In the genomic region with DNA sequence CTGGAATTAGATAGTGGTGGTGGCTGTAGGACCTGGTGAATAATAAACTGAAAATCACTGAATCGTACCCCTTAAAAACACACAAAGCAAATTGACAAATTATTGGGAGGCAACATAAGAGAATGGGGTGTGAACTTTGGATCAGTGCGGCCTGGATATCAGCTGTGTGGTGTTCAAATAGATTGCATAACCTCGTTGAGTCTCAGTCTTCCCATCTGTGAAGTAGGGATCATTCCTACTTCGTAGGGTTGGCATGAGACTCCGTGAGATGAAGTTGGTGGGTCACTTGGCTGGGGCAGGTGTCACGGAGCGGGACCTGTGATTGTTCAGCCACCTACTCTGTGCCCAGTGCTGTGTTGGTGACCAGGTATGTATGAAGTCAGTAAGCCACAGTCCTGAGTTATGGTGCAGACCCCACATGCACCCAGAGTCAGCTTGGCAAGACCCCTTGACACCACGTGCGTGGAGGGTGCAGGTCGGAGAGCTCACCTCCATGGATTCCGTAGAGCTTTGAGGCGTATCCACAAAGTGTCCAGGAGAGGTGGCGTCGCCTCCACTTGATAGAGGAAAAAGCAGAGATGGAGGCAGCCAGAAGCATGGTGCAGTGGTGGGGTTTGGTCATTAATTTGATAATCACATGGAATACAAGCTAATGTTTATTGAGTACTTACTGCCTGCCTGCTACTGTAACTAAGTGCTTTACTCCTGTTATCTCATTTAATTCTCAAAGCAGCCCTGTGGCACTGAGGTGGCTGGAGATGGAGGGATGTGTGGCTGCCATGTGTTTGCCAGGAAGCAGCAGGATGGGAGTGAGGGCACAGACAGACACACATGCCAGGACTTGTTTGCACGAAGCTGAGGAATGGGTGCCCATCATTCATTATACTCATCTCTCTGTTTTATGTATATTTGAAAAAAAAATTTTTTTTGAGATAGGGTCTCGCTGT, we compare ENCODE assay signal across 23 cellular contexts. TPM values are rescaled to one million over a fixed set of nuclear protein-coding genes. Genes with fewer than 3 reads are reported as not detected.
DNase-seq lines count a peak whose midpoint lies in the region; ATAC-seq and TF ChIP-seq lines count a peak whose summit lies in the region.
"Had no signal": no experiment of that assay in that cellular context is flagged by ENCODE, and none has a peak within 500 bp of the region (broad histone marks: within the 10 kb centered on the region; RNA-seq: fewer than 3 reads in every experiment).

No MANE protein-coding gene starts in this region.

- H3K27me3 ChIP-seq in Caco-2 (replicated peaks; ENCODE audit: control insufficient read depth, insufficient read depth, low read length) (no peaks in the 10 kb centered on the region), spleen (replicated peaks in 1 of 7) (no peaks in the 10 kb centered on the region), H9 (ENCODE audit: insufficient read depth, low read length) (no peaks in the 10 kb centered on the region; the same call in 1 of the 2 replicates)
- H3K27me3 ChIP-seq: heart left ventricle, ovary, SJSA1, tibial nerve had no signal

- WGBS in spleen, 5 donors: 90 to 95% (median 94%) methylated on average over 16 of the region's 16 CpGs
- no CpG with 5 or more reads among the region's 16 CpGs for WGBS in H9 (ENCODE audit: extremely low coverage, insufficient read length, low lambda C conversion rate)

- peak overlapping the region; percentile 53 for H3K27ac Mint-ChIP-seq in Caco-2 (ENCODE audit: unreplicated experiment)
- no peak overlapping the region for H3K27ac Mint-ChIP-seq in H9
- H3K27ac Mint-ChIP-seq: activated T-cell treated with anti-CD3 and anti-CD28 coated beads, Interleukin-2, amount 50 U/mL, for 72 hours had no signal

- H3K4me3 ChIP-seq in Caco-2 (ENCODE audit: low read depth, low read length) (no peak overlapping the region), epithelial cell of esophagus (ENCODE audit: low read length) (no peak overlapping the region), spleen (no peak overlapping the region)
- H3K4me3 ChIP-seq: heart left ventricle, ovary, SJSA1, tibial nerve had no signal

- H3K27ac ChIP-seq in spleen (no peak overlapping the region), H9 (ENCODE audit: insufficient read length, low read depth, low read length) (no peak overlapping the region)
- H3K27ac ChIP-seq: heart left ventricle, KMS-11, ovary, SJSA1, tibial nerve had no signal

- H3K4me3 Mint-ChIP-seq in Caco-2 (ENCODE audit: unreplicated experiment) (no peak overlapping the region), H9 (no peak overlapping the region)
- H3K4me3 Mint-ChIP-seq: activated T-cell treated with anti-CD3 and anti-CD28 coated beads, Interleukin-2, amount 50 U/mL, for 72 hours had no signal

- POLR2A ChIA-PET in Caco-2 (lab: Charles Lee): no interaction called here

- H3K27me3 Mint-ChIP-seq in Caco-2 (ENCODE audit: insufficient read depth, unreplicated experiment) (no peaks in the 10 kb centered on the region), H9 (ENCODE audit: low read depth) (no peaks in the 10 kb centered on the region)

- no peak overlapping the region for H2AK5ac ChIP-seq in H9 (ENCODE audit: insufficient read length, low read length)

- no peaks in the 10 kb centered on the region for H3K9me3 Mint-ChIP-seq in Caco-2 (ENCODE audit: unreplicated experiment)
- H3K9me3 Mint-ChIP-seq in H9: peaks cover 10 to 12% of the 10 kb centered on the region in 2 experiments; a peak in 3 of 5 replicates
- H3K9me3 Mint-ChIP-seq: activated T-cell treated with anti-CD3 and anti-CD28 coated beads, Interleukin-2, amount 50 U/mL, for 72 hours had no signal

- H3K4me2 ChIP-seq in H9 (ENCODE audit: insufficient read depth, insufficient read length, low read length): no peak overlapping the region
- H3K4me2 ChIP-seq: KMS-11 had no signal

- no peak overlapping the region for H2BK120ac ChIP-seq in H9 (ENCODE audit: low read depth, low read length, poor library complexity, severe bottlenecking)

- DNase-seq in Caco-2 (no peak), epithelial cell of esophagus (ENCODE audit: low read depth) (peak; percentile 42), spleen (peak; percentile 51), NCI-H82 (lab: John Stamatoyannopoulos, UW) (no peak), NOMO-1 treated with dmso at 0.1 percent for 144 hours (lab: John Stamatoyannopoulos, UW; ENCODE audit: unreplicated experiment) (no peak), H9 (no peak)
- DNase-seq: activated CD4-positive, alpha-beta T cell treated with anti-CD3 and anti-CD28 coated beads for 48 hours; activated naive CD4-positive, alpha-beta T cell treated with anti-CD3 and anti-CD28 coated beads, Interleukin-2, amount 50 U/mL, for 16 hours; activated T-cell treated with anti-CD3 and anti-CD28 coated beads, Interleukin-2, amount 50 U/mL, for 72 hours; effector CD4-positive, alpha-beta T cell; erythroblast; GDM1; heart left ventricle; mesenchymal stem cell; NCI-H1436 treated with DMSO at 0.1 percent for 48 hours; NCI-H510A treated with DMSO at 0.1 percent for 48 hours; ovary; stimulated activated CD4-positive, alpha-beta T cell treated with anti-CD3 and anti-CD28 coated beads, Interleukin-2, amount 100 ng/mL, for 48 hours; stimulated activated naive CD4-positive, alpha-beta T cell treated with Interleukin-2 at 50 U/mL for 16 hours had no signal

- H3K23me2 ChIP-seq in H9 (ENCODE audit: insufficient read length, low read depth, low read length, poor library complexity, severe bottlenecking): no peaks in the 10 kb centered on the region

- CTCF ChIA-PET in Caco-2 (lab: Charles Lee): no interaction called here

- H3K4me1 Mint-ChIP-seq in Caco-2 (ENCODE audit: low read depth, unreplicated experiment) (peaks cover 13% of the 10 kb centered on the region), H9 (peaks cover 2% of the 10 kb centered on the region in 2 experiments)

- H3K18ac ChIP-seq in H9 (ENCODE audit: insufficient read length, low read depth, low read length): no peak overlapping the region

- no peak; the same call in 2 of the 3 replicates for ATAC-seq in SK-N-SH treated with all-trans-retinoic acid at 6 μM for 48 hours
- ATAC-seq: activated T-cell treated with anti-CD3 and anti-CD28 coated beads, Interleukin-2, amount 50 U/mL, for 72 hours; heart left ventricle had no signal

- no peak overlapping the region for H2BK20ac ChIP-seq in H9 (ENCODE audit: low read depth, low read length, poor library complexity, severe bottlenecking)

- no peak overlapping the region for H4K91ac ChIP-seq in H9 (ENCODE audit: insufficient read length, low read depth, low read length)

- BruUV-seq in Caco-2 (replicated peaks; lab: Mats Ljungman, UMichigan): no TSS peak

- H3K79me2 ChIP-seq in H9 (ENCODE audit: insufficient read depth, low read length): no peaks in the 10 kb centered on the region

- TF ChIP-seq CTCF in Caco-2 (IDR thresholded peaks at IDR 0.05; ENCODE audit: insufficient read depth in 1 of 2, low read depth in 1 of 2, low read length in 1 of 2, severe bottlenecking in 1 of 2, unreplicated experiment in 1 of 2) (no peak), epithelial cell of esophagus (IDR thresholded peaks at IDR 0.05; ENCODE audit: insufficient read depth, low read depth, low read length, missing control alignments) (no peak), spleen (IDR thresholded peaks at IDR 0.05 in 8 of 11, conservative IDR thresholded peaks at IDR 0.05 in 3 of 11) (no peak), H9 (conservative IDR thresholded peaks at IDR 0.05) (no peak)

- H2BK12ac ChIP-seq in H9 (ENCODE audit: insufficient read length, low read depth, low read length): no peak overlapping the region

- H3K4ac ChIP-seq in H9 (ENCODE audit: low read depth, low read length): no peak overlapping the region

- no peak overlapping the region for H4K8ac ChIP-seq in H9 (replicated peaks; ENCODE audit: insufficient read length, low read depth, low read length)

- TF ChIP-seq POLR2A in spleen (IDR thresholded peaks at IDR 0.05): no peak

- H4K5ac ChIP-seq in H9 (ENCODE audit: insufficient read length, low read depth, low read length): no peak overlapping the region

- no peak overlapping the region for H3K9ac ChIP-seq in H9 (ENCODE audit: extremely low read depth, insufficient read length, low read length)
- H3K9ac ChIP-seq: KMS-11 had no signal

- H3K56ac ChIP-seq in H9 (ENCODE audit: insufficient read length, low read depth, low read length): no peak overlapping the region

- no peak overlapping the region for H3K23ac ChIP-seq in H9 (ENCODE audit: insufficient read length, low read depth, low read length)

- H3K4me1 ChIP-seq in Caco-2 (no peaks in the 10 kb centered on the region; the same call in 1 of the 2 replicates), spleen (peaks cover 0 to 51% (median 15%) of the 10 kb centered on the region in 6 donors), H9 (ENCODE audit: insufficient read depth, low read length) (no peaks in the 10 kb centered on the region)
- H3K4me1 ChIP-seq: SJSA1, tibial nerve had no signal

- intact Hi-C loops in Caco-2 (cut with micrococcal nuclease; ENCODE audit: unreplicated experiment): no loop called here
- intact Hi-C loops in spleen (cut with DNase I; ENCODE audit: low total_unique reads): no loop called here

- no peak overlapping the region; the same call in 1 of the 2 replicates for H3K14ac ChIP-seq in H9 (ENCODE audit: insufficient read depth, low read length)

- H3T11ph ChIP-seq in H9 (ENCODE audit: low read length): no peak overlapping the region

- H3K36me3 Mint-ChIP-seq in Caco-2 (ENCODE audit: insufficient read depth, unreplicated experiment): peaks cover 6% of the 10 kb centered on the region
- H3K36me3 Mint-ChIP-seq in H9 (ENCODE audit: insufficient read depth in 1 of 3, low read depth in 3 of 3): peaks cover 5 to 11% (median 5%) of the 10 kb centered on the region in 3 experiments; a peak in 5 of 7 replicates

- no peaks in the 10 kb centered on the region for H3K9me3 ChIP-seq in Caco-2
- peaks cover 0 to 13% (median 10%) of the 10 kb centered on the region in 8 donors for H3K9me3 ChIP-seq in spleen
- no peaks in the 10 kb centered on the region for H3K9me3 ChIP-seq in H9 (ENCODE audit: control insufficient read depth, low read depth, low read length)
- H3K9me3 ChIP-seq: ovary had no signal

- no peaks in the 10 kb centered on the region for H3K79me1 ChIP-seq in H9 (ENCODE audit: insufficient read depth, low read depth, low read length, poor library complexity, severe bottlenecking)

- no peak overlapping the region for H2BK15ac ChIP-seq in H9 (ENCODE audit: low read depth, low read length)

- H2AFZ ChIP-seq in H9 (ENCODE audit: low read length): no peak overlapping the region

- H4K20me1 ChIP-seq in H9 (ENCODE audit: control insufficient read depth, insufficient read depth, insufficient read length): no peaks in the 10 kb centered on the region

- H3K36me3 ChIP-seq in Caco-2 (ENCODE audit: control insufficient read depth, insufficient read depth, low read length) (no peaks in the 10 kb centered on the region), spleen (peaks cover 0 to 24% (median 8%) of the 10 kb centered on the region in 6 donors)
- H3K36me3 ChIP-seq: ovary had no signal

- no peak overlapping the region for H2BK5ac ChIP-seq in H9 (ENCODE audit: insufficient read length, low read length)

TF ChIP-seq in SK-N-SH treated with all-trans-retinoic acid at 6 μM for 48 hours, 23 proteins besides CTCF, POLR2A, EP300 and RAD21:
- TF ChIP-seq TOX (CRISPR knock-in tag; IDR thresholded peaks at IDR 0.05; ENCODE audit: borderline replicate concordance) (no peak), TCF4 (CRISPR knock-in tag; IDR thresholded peaks at IDR 0.05; ENCODE audit: borderline replicate concordance) (peak; percentile 51; the same call in 1 of the 2 replicates)

RNA-seq across cellular contexts. Expression of a gene that starts 35.8 kb away (rescaled TPM):
- total RNA-seq in Caco-2 (2022) (26.3 and 26.9 TPM in 2 replicates), spleen (10 to 100 TPM; 42.3 to 80.6 (median 57.5) TPM), H9 (2021) (4.7 and 5.9 TPM in 2 replicates)
- polyA plus RNA-seq in spleen: 10 to 100 TPM; 41.9 to 58.5 (median 57.9) TPM

Comparison
In these comparisons a context has a peak if more than half of its experiments do, and no peak if none do; other contexts are left out.
1. DNase-seq: peak in epithelial cell of esophagus (single experiment) and spleen (single experiment); none in Caco-2 (0 of 2), NCI-H82 (single experiment), NOMO-1 treated with dmso at 0.1 percent for 144 hours (single experiment) and H9 (single experiment).